Comparison of ENCODE assay signal across 9 cellular contexts in the genomic region with DNA sequence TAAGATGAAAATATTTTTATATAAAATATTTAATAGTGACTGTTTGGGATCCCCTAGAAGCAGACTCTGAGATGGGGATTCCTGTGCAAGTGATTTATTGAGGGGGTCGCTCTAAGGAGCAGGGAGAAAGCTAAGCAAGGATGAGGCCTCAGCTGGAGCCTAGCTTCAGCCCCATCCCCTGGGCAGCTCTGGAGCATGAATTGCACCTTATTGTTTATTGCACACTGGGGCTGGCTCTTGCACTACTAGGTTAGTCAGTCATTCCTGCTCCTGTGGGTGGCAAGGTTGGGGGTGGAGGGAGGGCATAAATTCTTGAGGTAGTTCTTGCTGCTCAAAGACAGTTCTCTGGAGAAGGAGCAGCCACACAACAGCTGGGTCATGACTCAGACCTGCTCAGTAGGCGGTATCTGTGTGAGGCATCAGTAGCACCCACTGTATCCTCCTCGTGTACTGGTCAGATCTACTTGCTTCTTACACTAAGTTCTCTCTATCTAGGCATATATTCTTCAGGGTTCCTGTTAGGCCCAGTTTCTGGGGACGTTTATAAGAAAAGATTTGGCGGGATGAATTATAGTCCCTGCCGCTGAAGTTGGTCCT. TPM values are rescaled to one million over a fixed set of nuclear protein-coding genes. Genes with fewer than 3 reads are reported as not detected.
DNase-seq lines count a peak whose midpoint lies in the region; ATAC-seq and TF ChIP-seq lines count a peak whose summit lies in the region.
"Had no signal": no experiment of that assay in that cellular context is flagged by ENCODE, and none has a peak within 500 bp of the region (broad histone marks: within the 10 kb centered on the region; RNA-seq: fewer than 3 reads in every experiment).

No MANE protein-coding gene starts in this region.

- intact Hi-C loops in vagina (cut with DNase I) = no loop called here

- no peak overlapping the region for H3K4me3 ChIP-seq in kidney epithelial cell (ENCODE audit: low read depth, low read length)
- H3K4me3 ChIP-seq in vagina = no peak overlapping the region
- H3K4me3 ChIP-seq: lung had no signal

- H3K36me3 ChIP-seq in kidney epithelial cell (ENCODE audit: control insufficient read depth, insufficient read depth, low read length) (no peaks in the 10 kb centered on the region), vagina (no peaks in the 10 kb centered on the region)

- H3K27me3 ChIP-seq in kidney epithelial cell (ENCODE audit: control insufficient read depth, insufficient read depth, low read length) (no peaks in the 10 kb centered on the region), vagina (no peaks in the 10 kb centered on the region)

- H3K9me3 ChIP-seq in vagina = no peaks in the 10 kb centered on the region

- DNase-seq in M059J (ENCODE audit: low read depth) = peak; percentile 97
- DNase-seq in activated T-cell treated with anti-CD3 and anti-CD28 coated beads for 48 hours (ENCODE audit: low read depth) = peak; percentile 66
- peak; percentile 98 for DNase-seq in kidney epithelial cell (ENCODE audit: low read depth)
- no peak for DNase-seq in vagina (ENCODE audit: extremely low spot score in 2 of 2)
- DNase-seq in NCI-H748 (lab: John Stamatoyannopoulos, UW; ENCODE audit: unreplicated experiment) = no peak
- DNase-seq in GM20000 (ENCODE audit: low spot score) = no peak

- TF ChIP-seq POLR2A in vagina (IDR thresholded peaks at IDR 0.05) = no peak

- ATAC-seq in GM19025 (IDR thresholded peaks at IDR 0.05; ENCODE audit: low read depth, unreplicated experiment) = peak; percentile 49
- ATAC-seq in GM21723 (IDR thresholded peaks at IDR 0.05; ENCODE audit: unreplicated experiment) = no peak

- peaks cover 15% of the 10 kb centered on the region for H3K4me1 ChIP-seq in vagina

- TF ChIP-seq CTCF in kidney epithelial cell (IDR thresholded peaks at IDR 0.05; ENCODE audit: insufficient read depth, low read length, poor library complexity, severe bottlenecking) (no peak), vagina (IDR thresholded peaks at IDR 0.05) (no peak), GM20000 (IDR thresholded peaks at IDR 0.05; ENCODE audit: extremely low read depth, missing control alignments) (no peak)

- no peak overlapping the region for H3K27ac ChIP-seq in vagina

RNA-seq across cellular contexts. Expression of a gene that starts 27.2 kb away (rescaled TPM):
- 181 and 241 TPM in 2 replicates for total RNA-seq in M059J (2014; rRNA removed; shearing (Covaris generic))
- total RNA-seq in kidney epithelial cell = 8.6 and 16.5 TPM in 2 replicates
- 92.8 TPM for total RNA-seq in vagina

Comparison
In these comparisons a context has a peak if more than half of its experiments do, and no peak if none do; other contexts are left out.
1. DNase-seq: peak in M059J (single experiment), activated T-cell treated with anti-CD3 and anti-CD28 coated beads for 48 hours (single experiment) and kidney epithelial cell (single experiment); none in vagina (0 of 2), NCI-H748 (single experiment) and GM20000 (single experiment).